7 cellular contexts compared by ENCODE assay signal in genomic region chr3:42376397-42376798, GRCh38.
DNase-seq lines count a peak whose midpoint lies in the region; ATAC-seq and TF ChIP-seq lines count a peak whose summit lies in the region.

No MANE protein-coding gene starts in this region.

- no peak overlapping the region for H3K4me3 ChIP-seq in HL-60 (replicated peaks; ENCODE audit: insufficient read depth, low read length)
- H3K4me3 ChIP-seq in fibroblast of mammary gland (ENCODE audit: control insufficient read depth, low read depth, low read length) = no peak overlapping the region

- TF ChIP-seq CTCF in HL-60 (IDR thresholded peaks at IDR 0.05; ENCODE audit: insufficient read depth, low read length) (no peak), fibroblast of mammary gland (conservative IDR thresholded peaks at IDR 0.05; ENCODE audit: control insufficient read depth, insufficient read depth, low read depth, low read length) (no peak)

- H3K36me3 Mint-ChIP-seq in T-helper 2 cell treated with Interferon-gamma antibody and Interleukin-4, amounts not matched to agents 5 μg/mL and 100 μg/mL, for 36 hours (ENCODE audit: low read depth) = no peaks in the 10 kb centered on the region

- no peak for ATAC-seq in HG02610 (IDR thresholded peaks at IDR 0.05; ENCODE audit: unreplicated experiment)
- ATAC-seq in GM18909 (IDR thresholded peaks at IDR 0.05; ENCODE audit: poor library complexity, unreplicated experiment) = no peak
- ATAC-seq in GM19023 (IDR thresholded peaks at IDR 0.05; ENCODE audit: unreplicated experiment) = no peak

- DNase-seq in HL-60 (ENCODE audit: low read depth in 1 of 2, low spot score in 1 of 2) (peak; percentile 50 to 59), fibroblast of mammary gland (ENCODE audit: low read depth) (peak; percentile 95)
- peak; percentile 49 for DNase-seq in T-helper 2 cell treated with Interferon-gamma antibody and Interleukin-4, amounts not matched to agents 5 μg/mL and 100 μg/mL, for 36 hours (ENCODE audit: low spot score)
- peak; percentile 55 to 61 for DNase-seq in stimulated activated CD8-positive, alpha-beta memory T cell treated with anti-CD3 and anti-CD28 coated beads, Interleukin-15, amount 100 ng/mL, for 48 hours (ENCODE audit: low read depth in 2 of 2)

- H3K27ac Mint-ChIP-seq in T-helper 2 cell treated with Interferon-gamma antibody and Interleukin-4, amounts not matched to agents 5 μg/mL and 100 μg/mL, for 36 hours = no peak overlapping the region

- H3K27ac ChIP-seq in HL-60 (replicated peaks) = peak overlapping the region; percentile 86

- H3K27me3 Mint-ChIP-seq in T-helper 2 cell treated with Interferon-gamma antibody and Interleukin-4, amounts not matched to agents 5 μg/mL and 100 μg/mL, for 36 hours (ENCODE audit: low read depth) = no peaks in the 10 kb centered on the region

- no peaks in the 10 kb centered on the region for H3K9me3 Mint-ChIP-seq in T-helper 2 cell treated with Interferon-gamma antibody and Interleukin-4, amounts not matched to agents 5 μg/mL and 100 μg/mL, for 36 hours

- no peaks in the 10 kb centered on the region for H3K27me3 ChIP-seq in HL-60 (ENCODE audit: insufficient read depth, poor library complexity, severe bottlenecking)

- H3K4me3 Mint-ChIP-seq in T-helper 2 cell treated with Interferon-gamma antibody and Interleukin-4, amounts not matched to agents 5 μg/mL and 100 μg/mL, for 36 hours = no peak overlapping the region

- H3K4me1 Mint-ChIP-seq in T-helper 2 cell treated with Interferon-gamma antibody and Interleukin-4, amounts not matched to agents 5 μg/mL and 100 μg/mL, for 36 hours (ENCODE audit: low read depth) = no peaks in the 10 kb centered on the region
